In genomic region chr14:91858536-91859275, GRCh38 we compare ENCODE assay signal across 8 cellular contexts. TPM values are rescaled to one million over a fixed set of nuclear protein-coding genes. Genes with fewer than 3 reads are reported as not detected.
A peak's percentile ranks its signal among the peaks of the same experiment; 100 is the strongest.
DNase-seq lines count a peak whose midpoint lies in the region; ATAC-seq and TF ChIP-seq lines count a peak whose summit lies in the region.

No MANE protein-coding gene starts in this region.

- H3K27me3 ChIP-seq in CD8-positive, alpha-beta T cell (ENCODE audit: insufficient read depth, low read length): no peaks in the 10 kb centered on the region
- H3K27me3 ChIP-seq in adipocyte (replicated peaks; ENCODE audit: control insufficient read depth, insufficient read depth, low read length): no peaks in the 10 kb centered on the region

- H3K4me3 ChIP-seq in CD8-positive, alpha-beta T cell (ENCODE audit: low read depth, low read length): no peak overlapping the region
- H3K4me3 ChIP-seq in adipocyte (ENCODE audit: low read length): no peak overlapping the region

- H3K36me3 Mint-ChIP-seq in CD8-positive, alpha-beta T cell: peaks cover 75% of the 10 kb centered on the region
- H3K36me3 Mint-ChIP-seq in naive thymus-derived CD8-positive, alpha-beta T cell: peaks cover 31 to 92% (median 54%) of the 10 kb centered on the region in 3 donors

- CTCF ChIA-PET in CD8-positive, alpha-beta T cell (lab: Charles Lee): interaction anchor here (0.6 to 1.6 kb wide), 5 partner anchors 11 to 59 kb away, joined by 3 to 5 read pairs (median 4); no protein-coding TSS in a partner anchor

- no peaks in the 10 kb centered on the region for H3K27me3 Mint-ChIP-seq in CD8-positive, alpha-beta T cell (ENCODE audit: low read depth)
- no peaks in the 10 kb centered on the region for H3K27me3 Mint-ChIP-seq in naive thymus-derived CD8-positive, alpha-beta T cell

- peak; percentile 55 for ATAC-seq in CD8-positive, alpha-beta T cell
- peak; percentile 69 for ATAC-seq in GM19035 (IDR thresholded peaks at IDR 0.05; ENCODE audit: unreplicated experiment)
- peak; percentile 75 for ATAC-seq in HG03558 (IDR thresholded peaks at IDR 0.05; ENCODE audit: extremely low read depth, unreplicated experiment)
- no peak for ATAC-seq in naive thymus-derived CD8-positive, alpha-beta T cell

- intact Hi-C loops in CD8-positive, alpha-beta T cell (cut with DNase I, micrococcal nuclease): loop anchor here (1.0 to 5.0 kb wide), 3 partner anchors 9 to 34 kb away; partner anchors contain the start of gene TC2N (in 1 of the 2)

- H3K27ac Mint-ChIP-seq in CD8-positive, alpha-beta T cell: peak overlapping the region; percentile 89
- H3K27ac Mint-ChIP-seq in naive thymus-derived CD8-positive, alpha-beta T cell: peak overlapping the region in 9 of 10 donors; percentile 20 to 98 (median 91)

- peak in 1 of 7 experiments; percentile 32 for DNase-seq in CD8-positive, alpha-beta T cell
- peak; percentile 68 for DNase-seq in adipocyte (ENCODE audit: low read depth)
- no peak for DNase-seq in naive thymus-derived CD8-positive, alpha-beta T cell
- no peak for DNase-seq in NCI-H1048 (lab: John Stamatoyannopoulos, UW)
- no peak for DNase-seq in NCI-H146 treated with DMSO at 0.1 percent for 48 hours (lab: John Stamatoyannopoulos, UW; ENCODE audit: unreplicated experiment)
- DNase-seq in substantia nigra (lab: John Stamatoyannopoulos, UW): no peak

- TF ChIP-seq CTCF in CD8-positive, alpha-beta T cell (IDR thresholded peaks at IDR 0.05): no peak

- peaks cover 97% of the 10 kb centered on the region for H3K4me1 ChIP-seq in CD8-positive, alpha-beta T cell (ENCODE audit: insufficient read depth, low read length)
- H3K4me1 ChIP-seq in adipocyte (ENCODE audit: control insufficient read depth, insufficient read depth, low read length): peaks cover 30% of the 10 kb centered on the region

- H3K27ac ChIP-seq in CD8-positive, alpha-beta T cell (ENCODE audit: low read depth, low read length): no peak overlapping the region
- H3K27ac ChIP-seq in substantia nigra (ENCODE audit: low read depth, low read length, poor library complexity, severe bottlenecking): no peak overlapping the region

- H3K4me3 Mint-ChIP-seq in CD8-positive, alpha-beta T cell: peak overlapping the region; percentile 38
- H3K4me3 Mint-ChIP-seq in naive thymus-derived CD8-positive, alpha-beta T cell: peak overlapping the region in 9 of 10 donors; percentile 27 to 82 (median 48)

- peaks cover 86% of the 10 kb centered on the region for H3K4me1 Mint-ChIP-seq in CD8-positive, alpha-beta T cell (ENCODE audit: low read depth)
- peaks cover 53 to 93% (median 91%) of the 10 kb centered on the region in 4 donors for H3K4me1 Mint-ChIP-seq in naive thymus-derived CD8-positive, alpha-beta T cell

- H3K9ac ChIP-seq in adipocyte (ENCODE audit: low read length): no peak overlapping the region

- H3K36me3 ChIP-seq in CD8-positive, alpha-beta T cell (ENCODE audit: insufficient read depth, low read length): peaks cover 11% of the 10 kb centered on the region
- no peaks in the 10 kb centered on the region for H3K36me3 ChIP-seq in adipocyte (ENCODE audit: control insufficient read depth, insufficient read depth, low read length, severe bottlenecking)

- H3K9me3 ChIP-seq in CD8-positive, alpha-beta T cell (ENCODE audit: low read length): no peaks in the 10 kb centered on the region
- no peaks in the 10 kb centered on the region for H3K9me3 ChIP-seq in adipocyte (ENCODE audit: control insufficient read depth, low read length)

- no peaks in the 10 kb centered on the region for H3K9me3 Mint-ChIP-seq in CD8-positive, alpha-beta T cell
- H3K9me3 Mint-ChIP-seq in naive thymus-derived CD8-positive, alpha-beta T cell: no peaks in the 10 kb centered on the region

- POLR2A ChIA-PET in CD8-positive, alpha-beta T cell (lab: Charles Lee): interaction anchor here (0.7 to 7.3 kb wide), 11 partner anchors 8 to 78 kb away, joined by 3 to 67 read pairs (median 5); partner anchors contain the start of gene TC2N
- POLR2A ChIA-PET in naive thymus-derived CD8-positive, alpha-beta T cell (lab: Charles Lee): interaction anchor here (0.9 to 8.3 kb wide), 8 partner anchors 8 to 72 kb away, joined by 3 to 150 read pairs (median 6); partner anchors contain the start of gene TC2N

RNA-seq across cellular contexts. Expression of gene TC2N, which starts 8.6 kb away (rescaled TPM):
- total RNA-seq in CD8-positive, alpha-beta T cell: 100 to 1,000 TPM; 132 TPM
- 100 to 1,000 TPM; 298 to 309 TPM for total RNA-seq in naive thymus-derived CD8-positive, alpha-beta T cell
- 100 to 1,000 TPM; 125 to 167 (median 160) TPM for polyA plus RNA-seq in naive thymus-derived CD8-positive, alpha-beta T cell

Comparison
In these comparisons a context has a peak if more than half of its experiments do, and no peak if none do; other contexts are left out.
1. ATAC-seq: peak in CD8-positive, alpha-beta T cell (single experiment), GM19035 (single experiment) and HG03558 (single experiment); none in naive thymus-derived CD8-positive, alpha-beta T cell (0 of 2).